8 cellular contexts compared by ENCODE assay signal in the genomic region with DNA sequence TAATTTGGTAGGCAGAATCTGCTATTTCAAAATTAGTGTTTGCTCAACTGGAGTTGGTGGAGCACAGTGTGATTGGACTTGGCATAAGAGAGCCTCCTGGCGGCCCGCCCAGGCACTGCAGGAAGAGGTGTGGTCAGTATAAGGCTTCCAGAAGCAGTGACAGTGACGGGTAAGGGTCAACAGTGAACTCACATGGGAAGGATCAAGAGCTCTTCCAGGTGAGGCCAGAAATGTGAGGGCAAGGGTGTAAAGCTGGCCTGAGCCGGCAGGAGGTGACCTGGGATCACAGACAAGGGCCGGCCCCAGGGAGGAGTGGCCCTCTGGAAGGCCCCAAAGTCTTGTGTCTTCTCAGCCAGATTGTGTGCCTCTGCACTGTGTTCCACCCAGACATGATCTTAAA.
DNase-seq lines count a peak whose midpoint lies in the region; ATAC-seq, FAIRE-seq and TF ChIP-seq lines count a peak whose summit lies in the region.

No MANE protein-coding gene starts in this region.

- WGBS in right cardiac atrium, result 30% methylated on average over 5 of the region's 5 CpGs

- FAIRE-seq in GM19239 (lab: Jason Lieb, UNC), result peak; percentile 68

- no peak overlapping the region for H3K27ac Mint-ChIP-seq in activated naive CD8-positive, alpha-beta T cell treated with anti-CD3 and anti-CD28 coated beads, Interleukin-2, amount 10 ng/mL, durations not matched to agents 7 days and 5 days

- H3K9me3 ChIP-seq in right cardiac atrium (ENCODE audit: control insufficient read depth, low read length), result no peaks in the 10 kb centered on the region

- H3K36me3 ChIP-seq in BJ (ENCODE audit: control insufficient read depth, insufficient read depth, low read length), result no peaks in the 10 kb centered on the region

- H3K27me3 ChIP-seq in BJ (ENCODE audit: control insufficient read depth, insufficient read depth, low read length) (no peaks in the 10 kb centered on the region), right cardiac atrium (ENCODE audit: control insufficient read depth, insufficient read depth) (no peaks in the 10 kb centered on the region)

- no peak for DNase-seq in BJ (ENCODE audit: low read depth)
- peak; percentile 58 for DNase-seq in GM19239 (ENCODE audit: insufficient read length, low spot score)
- DNase-seq in HuH-7 (ENCODE audit: low spot score), result peak; percentile 45
- DNase-seq in T follicular helper cell (ENCODE audit: low read depth), result peak; percentile 53
- peak; percentile 79 for DNase-seq in activated naive CD8-positive, alpha-beta T cell treated with anti-CD3 and anti-CD28 coated beads, Interleukin-2, amount 10 ng/mL, durations not matched to agents 7 days and 5 days
- DNase-seq in right cardiac atrium, result peak; percentile 85 to 94 (median 91)
- peak; percentile 42 to 73 (median 68) for DNase-seq in stimulated activated CD4-positive, alpha-beta T cell treated with anti-CD3 and anti-CD28 coated beads, Interleukin-12 subunit alpha, Interleukin-12 subunit beta, amount 100 ng/mL, for 48 hours (ENCODE audit: low read depth in 2 of 3, low spot score in 1 of 3)
- no peak for DNase-seq in kidney glomerular epithelial cell (lab: John Stamatoyannopoulos, UW)

- H3K4me3 ChIP-seq in BJ (ENCODE audit: low read depth, low read length) (no peak overlapping the region), right cardiac atrium (ENCODE audit: low read length) (no peak overlapping the region)

- peak; percentile 79 for TF ChIP-seq CTCF in BJ (IDR thresholded peaks at IDR 0.05; ENCODE audit: insufficient read depth, low read depth, low read length)

- H3K9me3 Mint-ChIP-seq in activated naive CD8-positive, alpha-beta T cell treated with anti-CD3 and anti-CD28 coated beads, Interleukin-2, amount 10 ng/mL, durations not matched to agents 7 days and 5 days, result no peaks in the 10 kb centered on the region

- CTCF ChIA-PET in BJ (lab: Yijun Ruan, JAX), result interaction anchor here (0.8 to 1.7 kb wide), 12 partner anchors 9 to 336 kb away, joined by 3 to 9 read pairs (median 3); no protein-coding TSS in a partner anchor

- intact Hi-C loops in right cardiac atrium (cut with DNase I), result no loop called here

- no peaks in the 10 kb centered on the region for H3K36me3 Mint-ChIP-seq in activated naive CD8-positive, alpha-beta T cell treated with anti-CD3 and anti-CD28 coated beads, Interleukin-2, amount 10 ng/mL, durations not matched to agents 7 days and 5 days

- no peak overlapping the region for H3K27ac ChIP-seq in right cardiac atrium (ENCODE audit: low read length)

- peak; percentile 78 for ATAC-seq in activated naive CD8-positive, alpha-beta T cell treated with anti-CD3 and anti-CD28 coated beads, Interleukin-2, amount 10 ng/mL, durations not matched to agents 7 days and 5 days (ENCODE audit: low read depth)
- ATAC-seq in right cardiac atrium, result peak; percentile 86 to 90

- peaks cover 5% of the 10 kb centered on the region for H3K27me3 Mint-ChIP-seq in activated naive CD8-positive, alpha-beta T cell treated with anti-CD3 and anti-CD28 coated beads, Interleukin-2, amount 10 ng/mL, durations not matched to agents 7 days and 5 days

- H3K4me1 Mint-ChIP-seq in activated naive CD8-positive, alpha-beta T cell treated with anti-CD3 and anti-CD28 coated beads, Interleukin-2, amount 10 ng/mL, durations not matched to agents 7 days and 5 days, result peaks cover 2% of the 10 kb centered on the region

- no peak overlapping the region for H3K4me3 Mint-ChIP-seq in activated naive CD8-positive, alpha-beta T cell treated with anti-CD3 and anti-CD28 coated beads, Interleukin-2, amount 10 ng/mL, durations not matched to agents 7 days and 5 days

- POLR2A ChIA-PET in BJ (lab: Charles Lee), result no interaction called here
- POLR2A ChIA-PET in activated naive CD8-positive, alpha-beta T cell treated with anti-CD3 and anti-CD28 coated beads, Interleukin-2, amount 10 ng/mL, durations not matched to agents 7 days and 5 days (lab: Charles Lee), result interaction anchor here (0.5 kb wide), 1 partner anchor 231 kb away, joined by 4 read pairs; no protein-coding TSS in a partner anchor

- H3K4me1 ChIP-seq in right cardiac atrium (ENCODE audit: control insufficient read depth, insufficient read depth, low read length), result no peaks in the 10 kb centered on the region

Comparison
In these comparisons a context has a peak if more than half of its experiments do, and no peak if none do; other contexts are left out.
1. DNase-seq: peak in GM19239 (single experiment), HuH-7 (single experiment), T follicular helper cell (single experiment), activated naive CD8-positive, alpha-beta T cell treated with anti-CD3 and anti-CD28 coated beads, Interleukin-2, amount 10 ng/mL, durations not matched to agents 7 days and 5 days (single experiment), right cardiac atrium (3 of 3) and stimulated activated CD4-positive, alpha-beta T cell treated with anti-CD3 and anti-CD28 coated beads, Interleukin-12 subunit alpha, Interleukin-12 subunit beta, amount 100 ng/mL, for 48 hours (3 of 3); none in BJ (single experiment) and kidney glomerular epithelial cell (single experiment).